ENCODE assay signal across 8 cellular contexts in genomic region chr9:126500600-126501382, GRCh38.
DNase-seq lines count a peak whose midpoint lies in the region; ATAC-seq, FAIRE-seq and TF ChIP-seq lines count a peak whose summit lies in the region.

No MANE protein-coding gene starts in this region.

- DNase-seq in A549 (ENCODE audit: low read depth in 1 of 2, low spot score in 1 of 2) (peak; percentile 76), GM12892 (ENCODE audit: insufficient read length) (peak; percentile 74), NCI-H2227 treated with DMSO at 0.1 percent for 48 hours (lab: John Stamatoyannopoulos, UW) (peak; percentile 67), coronary artery (ENCODE audit: low spot score) (no peak), left lobe of liver (ENCODE audit: low spot score) (no peak)
- DNase-seq in activated CD4-positive, alpha-beta T cell treated with anti-CD3 and anti-CD28 coated beads, Interleukin-2, amount 50 U/mL, for 1 hour = peak; percentile 67
- DNase-seq in stimulated activated CD4-positive, alpha-beta T cell treated with anti-CD3 and anti-CD28 coated beads, Interleukin-4, amount 100 ng/mL, for 4 hours = peak; percentile 51 to 68

- TF ChIP-seq CTCF in A549 (IDR thresholded peaks at IDR 0.05) = peak; percentile 80
- TF ChIP-seq CTCF in coronary artery (IDR thresholded peaks at IDR 0.05) = peak; percentile 96

- TF ChIP-seq EP300 in A549 (IDR thresholded peaks at IDR 0.05) = no peak

- H3K27ac ChIP-seq in A549 (no peak overlapping the region), coronary artery (no peak overlapping the region)

- 55% methylated on average over 20 of the region's 37 CpGs for WGBS in A549 (ENCODE audit: missing lambda C conversion rate)

- H3K4me2 ChIP-seq in A549 = peak overlapping the region; percentile 32; the same call in 2 of the 3 replicates

- no peaks in the 10 kb centered on the region for H3K9me3 ChIP-seq in A549

- no peak overlapping the region for H3K4me3 ChIP-seq in A549
- peak overlapping the region; percentile 25 for H3K4me3 ChIP-seq in coronary artery

- TF ChIP-seq POLR2A in A549 (IDR thresholded peaks at IDR 0.05; ENCODE audit: low read length) (no peak), GM12892 (IDR thresholded peaks at IDR 0.05; ENCODE audit: low read depth, low read length) (no peak)

- POLR2A ChIA-PET in A549 (lab: Yijun Ruan, JAX) = no interaction called here

- CTCF ChIA-PET in A549 (lab: Yijun Ruan, JAX) = interaction anchor here (0.6 to 10.2 kb wide), 53 partner anchors 12 to 1101 kb away, joined by 3 to 225 read pairs (median 5); no protein-coding TSS in a partner anchor

- FAIRE-seq in A549 (lab: Jason Lieb, UNC) (no peak), GM12892 (lab: Jason Lieb, UNC) (peak; percentile 94)

- ATAC-seq in A549 (peak; percentile 66 to 86), left lobe of liver (peak; percentile 68), HG03196 (IDR thresholded peaks at IDR 0.05; ENCODE audit: unreplicated experiment) (no peak)

- H3K4me1 ChIP-seq in A549 = peaks cover 12% of the 10 kb centered on the region

- TF ChIP-seq RAD21 in A549 (conservative IDR thresholded peaks at IDR 0.05 in 1 of 2, IDR thresholded peaks at IDR 0.05 in 1 of 2) = peak; percentile 87

TF ChIP-seq in A549, 52 proteins besides CTCF, POLR2A, EP300 and RAD21:
- no peak for TF ChIP-seq RCOR1 (IDR thresholded peaks at IDR 0.05; ENCODE audit: low read depth, low read length)
- TF ChIP-seq, protein P1, sequence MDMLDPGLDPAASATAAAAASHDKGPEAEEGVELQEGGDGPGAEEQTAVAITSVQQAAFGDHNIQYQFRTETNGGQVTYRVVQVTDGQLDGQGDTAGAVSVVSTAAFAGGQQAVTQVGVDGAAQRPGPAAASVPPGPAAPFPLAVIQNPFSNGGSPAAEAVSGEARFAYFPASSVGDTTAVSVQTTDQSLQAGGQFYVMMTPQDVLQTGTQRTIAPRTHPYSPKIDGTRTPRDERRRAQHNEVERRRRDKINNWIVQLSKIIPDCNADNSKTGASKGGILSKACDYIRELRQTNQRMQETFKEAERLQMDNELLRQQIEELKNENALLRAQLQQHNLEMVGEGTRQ (IDR thresholded peaks at IDR 0.05) = no peak
- peak; percentile 82 for TF ChIP-seq SMC3 (IDR thresholded peaks at IDR 0.05)
- TF ChIP-seq ZC3H11A (IDR thresholded peaks at IDR 0.05) = no peak
- no peak for TF ChIP-seq HES2 (IDR thresholded peaks at IDR 0.05)
- no peak for TF ChIP-seq PHF8 (IDR thresholded peaks at IDR 0.05; ENCODE audit: borderline replicate concordance, low read depth)
- no peak for TF ChIP-seq RFX5 (IDR thresholded peaks at IDR 0.05)
- TF ChIP-seq, protein P2, sequence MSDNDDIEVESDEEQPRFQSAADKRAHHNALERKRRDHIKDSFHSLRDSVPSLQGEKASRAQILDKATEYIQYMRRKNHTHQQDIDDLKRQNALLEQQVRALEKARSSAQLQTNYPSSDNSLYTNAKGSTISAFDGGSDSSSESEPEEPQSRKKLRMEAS (IDR thresholded peaks at IDR 0.05) = peak; percentile 33; the same call in 1 of the 2 replicates
- no peak for TF ChIP-seq TP53 (CRISPR knock-in tag; IDR thresholded peaks at IDR 0.05)
- TF ChIP-seq HOXB13 (CRISPR knock-in tag; IDR thresholded peaks at IDR 0.05; ENCODE audit: low read depth) = no peak
- no peak for TF ChIP-seq RARB (CRISPR knock-in tag; IDR thresholded peaks at IDR 0.05)
- TF ChIP-seq GATA3 (IDR thresholded peaks at IDR 0.05; ENCODE audit: borderline replicate concordance) = no peak

Comparison
In these comparisons a context has a peak if more than half of its experiments do, and no peak if none do; other contexts are left out.
1. DNase-seq: peak in A549 (2 of 2), GM12892 (single experiment), NCI-H2227 treated with DMSO at 0.1 percent for 48 hours (single experiment), activated CD4-positive, alpha-beta T cell treated with anti-CD3 and anti-CD28 coated beads, Interleukin-2, amount 50 U/mL, for 1 hour (single experiment) and stimulated activated CD4-positive, alpha-beta T cell treated with anti-CD3 and anti-CD28 coated beads, Interleukin-4, amount 100 ng/mL, for 4 hours (2 of 2); none in coronary artery (single experiment) and left lobe of liver (single experiment).